Comparison of ENCODE assay signal across 23 cellular contexts in the genomic region with DNA sequence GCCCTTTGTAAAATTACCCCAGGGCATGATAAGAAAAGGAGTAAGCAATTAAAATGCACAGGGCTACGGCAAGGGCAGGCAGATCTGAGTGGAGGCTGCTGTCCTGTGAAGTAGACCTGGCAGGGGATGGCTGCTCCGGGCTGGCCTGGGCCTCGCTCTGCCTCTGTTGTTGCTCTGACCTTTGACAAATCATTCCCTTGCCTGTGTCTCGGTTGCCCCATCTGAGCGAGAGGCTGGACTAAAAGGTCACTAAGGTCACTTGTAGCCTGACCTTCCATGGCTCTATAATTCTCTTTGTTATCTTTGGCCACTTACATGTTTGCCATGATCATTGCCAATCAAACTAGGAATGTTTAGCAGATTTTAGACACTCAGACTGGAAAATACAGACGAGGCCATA.
DNase-seq lines count a peak whose midpoint lies in the region; ATAC-seq and TF ChIP-seq lines count a peak whose summit lies in the region.
"Had no signal": no experiment of that assay in that cellular context is flagged by ENCODE, and none has a peak within 500 bp of the region (broad histone marks: within the 10 kb centered on the region; RNA-seq: fewer than 3 reads in every experiment).

No MANE protein-coding gene starts in this region.

- peak overlapping the region; percentile 65 for H3K4me3 Mint-ChIP-seq in nephron progenitor cell
- H3K4me3 Mint-ChIP-seq: activated CD4-positive, alpha-beta T cell treated with anti-CD3 and anti-CD28 coated beads for 36 hours; activated CD8-positive, alpha-beta T cell treated with anti-CD3 and anti-CD28 coated beads for 36 hours; activated T-helper 1 cell treated with anti-CD3 and anti-CD28 coated beads, Interleukin-12 subunit alpha, Interleukin-12 subunit beta, Interleukin-2, Interleukin-4 antibody, amounts not matched to agents 30 ng/mL and 10 ng/mL and 1 ng/mL, durations not matched to agents 14 hours and 24 hours and 36 hours; central memory CD8-positive, alpha-beta T cell; stimulated activated naive B cell treated with anti-CD40 and anti-IgM and Interleukin-4, amounts not matched to agents 10 μg/mL and 1 μg/mL and 100 μg/mL, for 72 hours; T-helper 2 cell treated with Interferon-gamma antibody and Interleukin-4, amounts not matched to agents 5 μg/mL and 100 μg/mL, for 36 hours had no signal

- peaks cover 91% of the 10 kb centered on the region for H3K4me1 Mint-ChIP-seq in nephron progenitor cell
- H3K4me1 Mint-ChIP-seq: activated CD4-positive, alpha-beta T cell treated with anti-CD3 and anti-CD28 coated beads for 36 hours; central memory CD8-positive, alpha-beta T cell had no signal

- H3K9me3 Mint-ChIP-seq in nephron progenitor cell: no peaks in the 10 kb centered on the region
- H3K9me3 Mint-ChIP-seq: activated CD8-positive, alpha-beta T cell treated with anti-CD3 and anti-CD28 coated beads for 36 hours; activated T-helper 1 cell treated with anti-CD3 and anti-CD28 coated beads, Interleukin-12 subunit alpha, Interleukin-12 subunit beta, Interleukin-2, Interleukin-4 antibody, amounts not matched to agents 30 ng/mL and 10 ng/mL and 1 ng/mL, durations not matched to agents 14 hours and 24 hours and 36 hours; central memory CD8-positive, alpha-beta T cell; stimulated activated naive B cell treated with anti-CD40 and anti-IgM and Interleukin-4, amounts not matched to agents 10 μg/mL and 1 μg/mL and 100 μg/mL, for 72 hours; T-helper 2 cell treated with Interferon-gamma antibody and Interleukin-4, amounts not matched to agents 5 μg/mL and 100 μg/mL, for 36 hours had no signal

- H3K36me3 Mint-ChIP-seq in nephron progenitor cell (ENCODE audit: low read depth): no peaks in the 10 kb centered on the region
- H3K36me3 Mint-ChIP-seq: stimulated activated naive B cell treated with anti-CD40 and anti-IgM and Interleukin-4, amounts not matched to agents 10 μg/mL and 1 μg/mL and 100 μg/mL, for 72 hours had no signal

- H3K36me3 ChIP-seq in WERI-Rb-1 (no peaks in the 10 kb centered on the region; the same call in 1 of the 2 replicates), gastroesophageal sphincter (no peaks in the 10 kb centered on the region), tibial nerve (no peaks in the 10 kb centered on the region), spleen (no peaks in the 10 kb centered on the region)
- H3K36me3 ChIP-seq: BE2C, neutrophil had no signal

- TF ChIP-seq POLR2A in gastroesophageal sphincter (IDR thresholded peaks at IDR 0.05) (no peak), tibial nerve (IDR thresholded peaks at IDR 0.05) (no peak), spleen (IDR thresholded peaks at IDR 0.05) (no peak)

- ATAC-seq in gastroesophageal sphincter: no peak
- ATAC-seq: activated CD4-positive, alpha-beta T cell treated with anti-CD3 and anti-CD28 coated beads for 36 hours; activated CD8-positive, alpha-beta T cell treated with anti-CD3 and anti-CD28 coated beads for 36 hours; GM12878; stimulated activated naive B cell treated with anti-CD40 and anti-IgM and Interleukin-4, amounts not matched to agents 10 μg/mL and 1 μg/mL and 100 μg/mL, for 72 hours had no signal

- H3K4me1 ChIP-seq in gastroesophageal sphincter (peaks cover 0 to 86% (median 14%) of the 10 kb centered on the region in 3 donors), tibial nerve (peaks cover 0 to 100% (median 57%) of the 10 kb centered on the region in 4 donors), spleen (peaks cover 0 to 33% (median 19%) of the 10 kb centered on the region in 6 donors)

- TF ChIP-seq EP300 in gastroesophageal sphincter (IDR thresholded peaks at IDR 0.05) (no peak), tibial nerve (IDR thresholded peaks at IDR 0.05) (no peak)

- peaks cover 6% of the 10 kb centered on the region for H3K27me3 Mint-ChIP-seq in nephron progenitor cell (ENCODE audit: low read depth, poor library complexity)
- H3K27me3 Mint-ChIP-seq: activated CD4-positive, alpha-beta T cell treated with anti-CD3 and anti-CD28 coated beads for 36 hours had no signal

- H3K27me3 ChIP-seq in WERI-Rb-1 (ENCODE audit: insufficient read depth, low read depth, severe bottlenecking): no peaks in the 10 kb centered on the region
- no peaks in the 10 kb centered on the region for H3K27me3 ChIP-seq in gastroesophageal sphincter
- H3K27me3 ChIP-seq in tibial nerve: no peaks in the 10 kb centered on the region
- peaks cover 0 to 13% (median 0%) of the 10 kb centered on the region in 7 donors for H3K27me3 ChIP-seq in spleen (replicated peaks in 1 of 7)
- H3K27me3 ChIP-seq: BE2C had no signal

- H3K4me3 ChIP-seq in WERI-Rb-1 (ENCODE audit: low read depth, low read length) (no peak overlapping the region), gastroesophageal sphincter (no peak overlapping the region), tibial nerve (no peak overlapping the region), spleen (no peak overlapping the region)
- H3K4me3 ChIP-seq: GM12878 had no signal

- DNase-seq in WERI-Rb-1 (no peak), nephron progenitor cell (no peak), tibial nerve (ENCODE audit: low spot score in 2 of 2) (no peak), spleen (no peak), midbrain (lab: John Stamatoyannopoulos, UW) (no peak), NCI-H146 (lab: John Stamatoyannopoulos, UW) (no peak)
- DNase-seq: activated CD4-positive, alpha-beta T cell treated with anti-CD3 and anti-CD28 coated beads for 36 hours; activated CD8-positive, alpha-beta memory T cell treated with anti-CD3 and anti-CD28 coated beads, Interleukin-2, amount 50 U/mL, for 48 hours; activated CD8-positive, alpha-beta T cell treated with anti-CD3 and anti-CD28 coated beads for 36 hours; activated naive CD4-positive, alpha-beta T cell treated with Interleukin-2 at 50 U/mL for 16 hours; BE2C; dermis blood vessel endothelial cell; hippocampal formation; NCI-H1436 treated with DMSO at 0.1 percent for 48 hours; NCI-H82; stimulated activated naive B cell treated with anti-CD40 and anti-IgM and Interleukin-4, amounts not matched to agents 10 μg/mL and 1 μg/mL and 100 μg/mL, for 72 hours had no signal

- H3K27ac Mint-ChIP-seq in nephron progenitor cell: peak overlapping the region; percentile 98
- H3K27ac Mint-ChIP-seq: activated CD4-positive, alpha-beta T cell treated with anti-CD3 and anti-CD28 coated beads for 36 hours; activated CD8-positive, alpha-beta T cell treated with anti-CD3 and anti-CD28 coated beads for 36 hours; activated T-helper 1 cell treated with anti-CD3 and anti-CD28 coated beads, Interleukin-12 subunit alpha, Interleukin-12 subunit beta, Interleukin-2, Interleukin-4 antibody, amounts not matched to agents 30 ng/mL and 10 ng/mL and 1 ng/mL, durations not matched to agents 14 hours and 24 hours and 36 hours; stimulated activated naive B cell treated with anti-CD40 and anti-IgM and Interleukin-4, amounts not matched to agents 10 μg/mL and 1 μg/mL and 100 μg/mL, for 72 hours had no signal

- H3K9me3 ChIP-seq in WERI-Rb-1 (ENCODE audit: severe bottlenecking): no peaks in the 10 kb centered on the region
- no peaks in the 10 kb centered on the region for H3K9me3 ChIP-seq in gastroesophageal sphincter
- H3K9me3 ChIP-seq in tibial nerve: no peaks in the 10 kb centered on the region
- H3K9me3 ChIP-seq in spleen: no peaks in the 10 kb centered on the region
- H3K9me3 ChIP-seq: BE2C, neutrophil had no signal

- WGBS in gastroesophageal sphincter (ENCODE audit: low coverage in 1 of 2), 2 donors: 55 to 57% methylated on average over 4 of the region's 6 CpGs
- 22 to 46% methylated on average over 6 of the region's 6 CpGs for WGBS in tibial nerve, 2 donors
- WGBS in spleen, 5 donors: 80 to 91% (median 81%) methylated on average over 6 of the region's 6 CpGs

- H3K27ac ChIP-seq in WERI-Rb-1 (peak overlapping the region; percentile 18; the same call in 1 of the 2 replicates), gastroesophageal sphincter (peak overlapping the region in 3 of 4 donors; percentile 61 to 83 (median 82)), tibial nerve (peak overlapping the region; percentile 47 to 85 (median 70)), spleen (no peak overlapping the region)
- H3K27ac ChIP-seq: HL-60, neutrophil had no signal

- intact Hi-C loops in spleen (cut with DNase I; ENCODE audit: low total_unique reads): no loop called here

- TF ChIP-seq CTCF in WERI-Rb-1 (IDR thresholded peaks at IDR 0.05; ENCODE audit: low read depth, low read length) (no peak), gastroesophageal sphincter (IDR thresholded peaks at IDR 0.05) (no peak), nephron progenitor cell (IDR thresholded peaks at IDR 0.05) (no peak), tibial nerve (IDR thresholded peaks at IDR 0.05) (no peak), spleen (IDR thresholded peaks at IDR 0.05 in 8 of 11, conservative IDR thresholded peaks at IDR 0.05 in 3 of 11) (no peak)

Comparison
In these comparisons a context has a peak if more than half of its experiments do, and no peak if none do; other contexts are left out.
1. H3K27ac ChIP-seq: peak in WERI-Rb-1 (single experiment), gastroesophageal sphincter (3 of 4) and tibial nerve (4 of 4); none in spleen (0 of 8).